Comparison of ENCODE assay signal across 1 cellular context in the genomic region with DNA sequence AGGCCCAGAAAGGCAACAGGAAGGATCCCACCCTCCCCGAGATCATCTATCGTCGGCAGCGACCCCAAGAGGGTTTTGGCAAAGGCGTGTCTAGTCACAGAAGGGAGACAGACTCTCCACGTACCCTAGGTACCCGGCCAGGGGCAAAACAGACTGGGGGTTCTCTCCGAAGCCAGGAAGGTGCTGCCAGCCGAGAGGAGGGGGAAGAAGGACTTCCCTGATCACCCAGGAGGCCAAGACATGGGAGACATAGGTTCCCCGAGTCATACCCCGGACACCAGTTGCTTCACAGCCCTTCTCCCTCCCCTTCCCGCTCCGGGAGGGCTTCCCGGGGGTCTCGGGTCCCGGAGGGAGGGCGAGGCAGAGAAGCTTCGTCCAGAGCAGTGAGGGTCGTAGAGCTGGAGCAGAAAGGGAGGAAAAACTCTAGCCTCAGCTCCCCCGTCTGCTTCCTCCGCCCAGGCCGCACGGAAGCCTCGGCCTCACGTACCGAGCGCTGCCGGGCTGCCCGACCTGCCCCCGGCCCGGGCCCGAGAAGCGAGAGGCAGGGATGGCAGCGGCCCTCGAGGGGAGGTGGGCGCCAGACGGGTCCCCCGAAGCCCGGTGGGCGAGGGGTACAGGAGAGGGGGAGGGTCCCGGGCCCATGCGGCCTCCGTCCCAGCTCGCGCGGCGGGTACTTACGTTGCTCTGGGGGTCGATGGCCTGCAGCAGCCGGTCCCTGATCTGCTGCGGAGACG.
TF ChIP-seq lines count a peak whose summit lies in the region.

No MANE protein-coding gene starts in this region.

TF ChIP-seq in HepG2, 621 proteins besides CTCF, POLR2A, EP300 and RAD21 (continues in another document):
- no peak; the same call in none of the 2 replicates for TF ChIP-seq KDM2A (CRISPR knock-in tag; IDR thresholded peaks at IDR 0.05; ENCODE audit: borderline replicate concordance, low read depth)
- no peak for TF ChIP-seq KLF9 (CRISPR knock-in tag; IDR thresholded peaks at IDR 0.05; ENCODE audit: low read depth)
- TF ChIP-seq SALL1 (CRISPR knock-in tag; IDR thresholded peaks at IDR 0.05), result peak; percentile 40
- peak; percentile 26; the same call in 1 of the 2 replicates for TF ChIP-seq GABPB1 (CRISPR knock-in tag; IDR thresholded peaks at IDR 0.05)
- TF ChIP-seq ZNF607 (CRISPR knock-in tag; IDR thresholded peaks at IDR 0.05; ENCODE audit: borderline replicate concordance), result 0 out of 2 replicates have a peak, but pooled peaks have one; percentile 62
- TF ChIP-seq, protein P1, sequence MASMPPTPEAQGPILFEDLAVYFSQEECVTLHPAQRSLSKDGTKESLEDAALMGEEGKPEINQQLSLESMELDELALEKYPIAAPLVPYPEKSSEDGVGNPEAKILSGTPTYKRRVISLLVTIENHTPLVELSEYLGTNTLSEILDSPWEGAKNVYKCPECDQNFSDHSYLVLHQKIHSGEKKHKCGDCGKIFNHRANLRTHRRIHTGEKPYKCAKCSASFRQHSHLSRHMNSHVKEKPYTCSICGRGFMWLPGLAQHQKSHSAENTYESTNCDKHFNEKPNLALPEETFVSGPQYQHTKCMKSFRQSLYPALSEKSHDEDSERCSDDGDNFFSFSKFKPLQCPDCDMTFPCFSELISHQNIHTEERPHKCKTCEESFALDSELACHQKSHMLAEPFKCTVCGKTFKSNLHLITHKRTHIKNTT (CRISPR knock-in tag; IDR thresholded peaks at IDR 0.05), result no peak
- TF ChIP-seq ZNF180 (CRISPR knock-in tag; IDR thresholded peaks at IDR 0.05; ENCODE audit: borderline replicate concordance, low read depth), result no peak
- TF ChIP-seq ZFY (CRISPR knock-in tag; IDR thresholded peaks at IDR 0.05), result peak; percentile 97
- TF ChIP-seq, protein P2, sequence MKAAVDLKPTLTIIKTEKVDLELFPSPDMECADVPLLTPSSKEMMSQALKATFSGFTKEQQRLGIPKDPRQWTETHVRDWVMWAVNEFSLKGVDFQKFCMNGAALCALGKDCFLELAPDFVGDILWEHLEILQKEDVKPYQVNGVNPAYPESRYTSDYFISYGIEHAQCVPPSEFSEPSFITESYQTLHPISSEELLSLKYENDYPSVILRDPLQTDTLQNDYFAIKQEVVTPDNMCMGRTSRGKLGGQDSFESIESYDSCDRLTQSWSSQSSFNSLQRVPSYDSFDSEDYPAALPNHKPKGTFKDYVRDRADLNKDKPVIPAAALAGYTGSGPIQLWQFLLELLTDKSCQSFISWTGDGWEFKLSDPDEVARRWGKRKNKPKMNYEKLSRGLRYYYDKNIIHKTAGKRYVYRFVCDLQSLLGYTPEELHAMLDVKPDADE (CRISPR knock-in tag; IDR thresholded peaks at IDR 0.05), result no peak
- TF ChIP-seq MAFG (CRISPR knock-in tag; IDR thresholded peaks at IDR 0.05), result 0 out of 2 replicates have a peak, but pooled peaks have one; percentile 16
- TF ChIP-seq KAT2B (IDR thresholded peaks at IDR 0.05; ENCODE audit: borderline replicate concordance, low read depth, low read length), result no peak
- TF ChIP-seq ETV6 (CRISPR knock-in tag; conservative IDR thresholded peaks at IDR 0.05), result no peak
- TF ChIP-seq, protein P3, sequence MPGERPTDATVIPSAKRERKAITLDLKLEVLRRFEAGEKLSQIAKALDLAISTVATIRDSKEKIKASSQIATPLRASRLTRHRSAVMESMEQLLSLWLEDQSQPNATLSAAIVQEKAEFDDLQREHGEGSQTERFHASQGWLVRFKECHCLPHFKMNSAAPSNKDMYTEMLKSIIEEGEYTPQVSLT (CRISPR knock-in tag; IDR thresholded peaks at IDR 0.05; ENCODE audit: borderline replicate concordance, low read depth), result no peak
- no peak for TF ChIP-seq NFYC (CRISPR knock-in tag; IDR thresholded peaks at IDR 0.05)
- TF ChIP-seq U2AF1 (optimal IDR thresholded peaks at IDR 0.05; ENCODE audit: low read depth, low read length), result no peak
- TF ChIP-seq ZNF3 (CRISPR knock-in tag; IDR thresholded peaks at IDR 0.05), result no peak
- TF ChIP-seq, protein P4, sequence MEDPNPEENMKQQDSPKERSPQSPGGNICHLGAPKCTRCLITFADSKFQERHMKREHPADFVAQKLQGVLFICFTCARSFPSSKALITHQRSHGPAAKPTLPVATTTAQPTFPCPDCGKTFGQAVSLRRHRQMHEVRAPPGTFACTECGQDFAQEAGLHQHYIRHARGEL (CRISPR knock-in tag; IDR thresholded peaks at IDR 0.05), result no peak
- 0 out of 2 replicates have a peak, but pooled peaks have one; percentile 35 for TF ChIP-seq ZNF605 (CRISPR knock-in tag; IDR thresholded peaks at IDR 0.05)
- no peak; the same call in 1 of the 2 replicates for TF ChIP-seq ZNF350 (CRISPR knock-in tag; IDR thresholded peaks at IDR 0.05; ENCODE audit: borderline replicate concordance, low read depth)
- TF ChIP-seq AKAP8 (CRISPR knock-in tag; IDR thresholded peaks at IDR 0.05), result no peak
- peak; percentile 95 for TF ChIP-seq PHF8 (CRISPR knock-in tag; IDR thresholded peaks at IDR 0.05)
- peak; percentile 40; the same call in 1 of the 2 replicates for TF ChIP-seq ZMAT3 (CRISPR knock-in tag; conservative IDR thresholded peaks at IDR 0.05)
- TF ChIP-seq, protein P5, sequence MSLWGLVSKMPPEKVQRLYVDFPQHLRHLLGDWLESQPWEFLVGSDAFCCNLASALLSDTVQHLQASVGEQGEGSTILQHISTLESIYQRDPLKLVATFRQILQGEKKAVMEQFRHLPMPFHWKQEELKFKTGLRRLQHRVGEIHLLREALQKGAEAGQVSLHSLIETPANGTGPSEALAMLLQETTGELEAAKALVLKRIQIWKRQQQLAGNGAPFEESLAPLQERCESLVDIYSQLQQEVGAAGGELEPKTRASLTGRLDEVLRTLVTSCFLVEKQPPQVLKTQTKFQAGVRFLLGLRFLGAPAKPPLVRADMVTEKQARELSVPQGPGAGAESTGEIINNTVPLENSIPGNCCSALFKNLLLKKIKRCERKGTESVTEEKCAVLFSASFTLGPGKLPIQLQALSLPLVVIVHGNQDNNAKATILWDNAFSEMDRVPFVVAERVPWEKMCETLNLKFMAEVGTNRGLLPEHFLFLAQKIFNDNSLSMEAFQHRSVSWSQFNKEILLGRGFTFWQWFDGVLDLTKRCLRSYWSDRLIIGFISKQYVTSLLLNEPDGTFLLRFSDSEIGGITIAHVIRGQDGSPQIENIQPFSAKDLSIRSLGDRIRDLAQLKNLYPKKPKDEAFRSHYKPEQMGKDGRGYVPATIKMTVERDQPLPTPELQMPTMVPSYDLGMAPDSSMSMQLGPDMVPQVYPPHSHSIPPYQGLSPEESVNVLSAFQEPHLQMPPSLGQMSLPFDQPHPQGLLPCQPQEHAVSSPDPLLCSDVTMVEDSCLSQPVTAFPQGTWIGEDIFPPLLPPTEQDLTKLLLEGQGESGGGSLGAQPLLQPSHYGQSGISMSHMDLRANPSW (CRISPR knock-in tag; IDR thresholded peaks at IDR 0.05; ENCODE audit: borderline replicate concordance), result no peak
- TF ChIP-seq FOXK1 (CRISPR knock-in tag; IDR thresholded peaks at IDR 0.05; ENCODE audit: borderline replicate concordance, low read depth), result no peak
- 0 out of 2 replicates have a peak, but pooled peaks have one; percentile 33 for TF ChIP-seq ZNF343 (CRISPR knock-in tag; IDR thresholded peaks at IDR 0.05)
- 0 out of 2 replicates have a peak, but pooled peaks have one; percentile 34 for TF ChIP-seq ZNF564 (CRISPR knock-in tag; IDR thresholded peaks at IDR 0.05)
- TF ChIP-seq GATAD1 (CRISPR knock-in tag; IDR thresholded peaks at IDR 0.05), result no peak
- TF ChIP-seq SNAPC2 (CRISPR knock-in tag; IDR thresholded peaks at IDR 0.05), result no peak
- TF ChIP-seq NCOA5 (CRISPR knock-in tag; IDR thresholded peaks at IDR 0.05), result no peak
- TF ChIP-seq ARID2 (CRISPR knock-in tag; IDR thresholded peaks at IDR 0.05; ENCODE audit: borderline replicate concordance), result no peak
- no peak for TF ChIP-seq SP2 (CRISPR knock-in tag; IDR thresholded peaks at IDR 0.05)
- TF ChIP-seq, protein P6, sequence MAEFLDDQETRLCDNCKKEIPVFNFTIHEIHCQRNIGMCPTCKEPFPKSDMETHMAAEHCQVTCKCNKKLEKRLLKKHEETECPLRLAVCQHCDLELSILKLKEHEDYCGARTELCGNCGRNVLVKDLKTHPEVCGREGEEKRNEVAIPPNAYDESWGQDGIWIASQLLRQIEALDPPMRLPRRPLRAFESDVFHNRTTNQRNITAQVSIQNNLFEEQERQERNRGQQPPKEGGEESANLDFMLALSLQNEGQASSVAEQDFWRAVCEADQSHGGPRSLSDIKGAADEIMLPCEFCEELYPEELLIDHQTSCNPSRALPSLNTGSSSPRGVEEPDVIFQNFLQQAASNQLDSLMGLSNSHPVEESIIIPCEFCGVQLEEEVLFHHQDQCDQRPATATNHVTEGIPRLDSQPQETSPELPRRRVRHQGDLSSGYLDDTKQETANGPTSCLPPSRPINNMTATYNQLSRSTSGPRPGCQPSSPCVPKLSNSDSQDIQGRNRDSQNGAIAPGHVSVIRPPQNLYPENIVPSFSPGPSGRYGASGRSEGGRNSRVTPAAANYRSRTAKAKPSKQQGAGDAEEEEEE (CRISPR knock-in tag; IDR thresholded peaks at IDR 0.05; ENCODE audit: borderline replicate concordance), result no peak
- TF ChIP-seq TOPORS (CRISPR knock-in tag; IDR thresholded peaks at IDR 0.05), result no peak
- no peak for TF ChIP-seq ZSCAN29 (CRISPR knock-in tag; conservative IDR thresholded peaks at IDR 0.05)
- no peak for TF ChIP-seq FOSL2 (CRISPR knock-in tag; IDR thresholded peaks at IDR 0.05)
- TF ChIP-seq ZNF570 (CRISPR knock-in tag; IDR thresholded peaks at IDR 0.05; ENCODE audit: borderline replicate concordance), result no peak
- TF ChIP-seq IKZF4 (CRISPR knock-in tag; IDR thresholded peaks at IDR 0.05; ENCODE audit: borderline replicate concordance, low read depth, not compliant biosample characterization), result no peak
- peak; percentile 23; the same call in 1 of the 2 replicates for TF ChIP-seq RXRA (CRISPR knock-in tag; IDR thresholded peaks at IDR 0.05)
- TF ChIP-seq THAP11 (CRISPR knock-in tag; IDR thresholded peaks at IDR 0.05), result no peak
- TF ChIP-seq, protein P7, sequence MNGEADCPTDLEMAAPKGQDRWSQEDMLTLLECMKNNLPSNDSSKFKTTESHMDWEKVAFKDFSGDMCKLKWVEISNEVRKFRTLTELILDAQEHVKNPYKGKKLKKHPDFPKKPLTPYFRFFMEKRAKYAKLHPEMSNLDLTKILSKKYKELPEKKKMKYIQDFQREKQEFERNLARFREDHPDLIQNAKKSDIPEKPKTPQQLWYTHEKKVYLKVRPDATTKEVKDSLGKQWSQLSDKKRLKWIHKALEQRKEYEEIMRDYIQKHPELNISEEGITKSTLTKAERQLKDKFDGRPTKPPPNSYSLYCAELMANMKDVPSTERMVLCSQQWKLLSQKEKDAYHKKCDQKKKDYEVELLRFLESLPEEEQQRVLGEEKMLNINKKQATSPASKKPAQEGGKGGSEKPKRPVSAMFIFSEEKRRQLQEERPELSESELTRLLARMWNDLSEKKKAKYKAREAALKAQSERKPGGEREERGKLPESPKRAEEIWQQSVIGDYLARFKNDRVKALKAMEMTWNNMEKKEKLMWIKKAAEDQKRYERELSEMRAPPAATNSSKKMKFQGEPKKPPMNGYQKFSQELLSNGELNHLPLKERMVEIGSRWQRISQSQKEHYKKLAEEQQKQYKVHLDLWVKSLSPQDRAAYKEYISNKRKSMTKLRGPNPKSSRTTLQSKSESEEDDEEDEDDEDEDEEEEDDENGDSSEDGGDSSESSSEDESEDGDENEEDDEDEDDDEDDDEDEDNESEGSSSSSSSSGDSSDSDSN (CRISPR knock-in tag; IDR thresholded peaks at IDR 0.05), result peak; percentile 100
- TF ChIP-seq SAP130 (CRISPR knock-in tag; IDR thresholded peaks at IDR 0.05; ENCODE audit: low read depth), result peak; percentile 24
- no peak for TF ChIP-seq SOX5 (CRISPR knock-in tag; IDR thresholded peaks at IDR 0.05; ENCODE audit: borderline replicate concordance)
- 0 out of 2 replicates have a peak, but pooled peaks have one; percentile 44 for TF ChIP-seq ZNF430 (CRISPR knock-in tag; IDR thresholded peaks at IDR 0.05)
- no peak for TF ChIP-seq SOX6 (IDR thresholded peaks at IDR 0.05)
- TF ChIP-seq SOX6 (CRISPR knock-in tag; IDR thresholded peaks at IDR 0.05), result no peak
- TF ChIP-seq, protein P8, sequence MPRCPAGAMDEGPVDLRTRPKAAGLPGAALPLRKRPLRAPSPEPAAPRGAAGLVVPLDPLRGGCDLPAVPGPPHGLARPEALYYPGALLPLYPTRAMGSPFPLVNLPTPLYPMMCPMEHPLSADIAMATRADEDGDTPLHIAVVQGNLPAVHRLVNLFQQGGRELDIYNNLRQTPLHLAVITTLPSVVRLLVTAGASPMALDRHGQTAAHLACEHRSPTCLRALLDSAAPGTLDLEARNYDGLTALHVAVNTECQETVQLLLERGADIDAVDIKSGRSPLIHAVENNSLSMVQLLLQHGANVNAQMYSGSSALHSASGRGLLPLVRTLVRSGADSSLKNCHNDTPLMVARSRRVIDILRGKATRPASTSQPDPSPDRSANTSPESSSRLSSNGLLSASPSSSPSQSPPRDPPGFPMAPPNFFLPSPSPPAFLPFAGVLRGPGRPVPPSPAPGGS (CRISPR knock-in tag; IDR thresholded peaks at IDR 0.05), result no peak
- TF ChIP-seq ZNF12 (CRISPR knock-in tag; IDR thresholded peaks at IDR 0.05), result no peak
- no peak for TF ChIP-seq TBL1XR1 (IDR thresholded peaks at IDR 0.05; ENCODE audit: borderline replicate concordance, low read length, partially characterized antibody)
- TF ChIP-seq TAF1 (CRISPR knock-in tag; IDR thresholded peaks at IDR 0.05), result peak; percentile 33
- TF ChIP-seq PLRG1 (conservative IDR thresholded peaks at IDR 0.05), result no peak
- TF ChIP-seq ZSCAN25 (CRISPR knock-in tag; IDR thresholded peaks at IDR 0.05), result 0 out of 2 replicates have a peak, but pooled peaks have one; percentile 6
- TF ChIP-seq, protein P9, sequence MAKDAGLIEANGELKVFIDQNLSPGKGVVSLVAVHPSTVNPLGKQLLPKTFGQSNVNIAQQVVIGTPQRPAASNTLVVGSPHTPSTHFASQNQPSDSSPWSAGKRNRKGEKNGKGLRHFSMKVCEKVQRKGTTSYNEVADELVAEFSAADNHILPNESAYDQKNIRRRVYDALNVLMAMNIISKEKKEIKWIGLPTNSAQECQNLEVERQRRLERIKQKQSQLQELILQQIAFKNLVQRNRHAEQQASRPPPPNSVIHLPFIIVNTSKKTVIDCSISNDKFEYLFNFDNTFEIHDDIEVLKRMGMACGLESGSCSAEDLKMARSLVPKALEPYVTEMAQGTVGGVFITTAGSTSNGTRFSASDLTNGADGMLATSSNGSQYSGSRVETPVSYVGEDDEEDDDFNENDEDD (CRISPR knock-in tag; IDR thresholded peaks at IDR 0.05; ENCODE audit: borderline replicate concordance), result no peak
- TF ChIP-seq KAT7 (CRISPR knock-in tag; IDR thresholded peaks at IDR 0.05; ENCODE audit: borderline replicate concordance), result 0 out of 2 replicates have a peak, but pooled peaks have one; percentile 51
- no peak for TF ChIP-seq FOXJ3 (CRISPR knock-in tag; IDR thresholded peaks at IDR 0.05; ENCODE audit: borderline replicate concordance)
- no peak for TF ChIP-seq TBP (CRISPR knock-in tag; IDR thresholded peaks at IDR 0.05)
- TF ChIP-seq, protein P10, sequence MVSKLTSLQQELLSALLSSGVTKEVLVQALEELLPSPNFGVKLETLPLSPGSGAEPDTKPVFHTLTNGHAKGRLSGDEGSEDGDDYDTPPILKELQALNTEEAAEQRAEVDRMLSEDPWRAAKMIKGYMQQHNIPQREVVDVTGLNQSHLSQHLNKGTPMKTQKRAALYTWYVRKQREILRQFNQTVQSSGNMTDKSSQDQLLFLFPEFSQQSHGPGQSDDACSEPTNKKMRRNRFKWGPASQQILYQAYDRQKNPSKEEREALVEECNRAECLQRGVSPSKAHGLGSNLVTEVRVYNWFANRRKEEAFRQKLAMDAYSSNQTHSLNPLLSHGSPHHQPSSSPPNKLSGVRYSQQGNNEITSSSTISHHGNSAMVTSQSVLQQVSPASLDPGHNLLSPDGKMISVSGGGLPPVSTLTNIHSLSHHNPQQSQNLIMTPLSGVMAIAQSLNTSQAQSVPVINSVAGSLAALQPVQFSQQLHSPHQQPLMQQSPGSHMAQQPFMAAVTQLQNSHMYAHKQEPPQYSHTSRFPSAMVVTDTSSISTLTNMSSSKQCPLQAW (CRISPR knock-in tag; IDR thresholded peaks at IDR 0.05), result no peak; the same call in 1 of the 2 replicates
